Comparison of ENCODE assay signal across 22 cellular contexts in the genomic region with DNA sequence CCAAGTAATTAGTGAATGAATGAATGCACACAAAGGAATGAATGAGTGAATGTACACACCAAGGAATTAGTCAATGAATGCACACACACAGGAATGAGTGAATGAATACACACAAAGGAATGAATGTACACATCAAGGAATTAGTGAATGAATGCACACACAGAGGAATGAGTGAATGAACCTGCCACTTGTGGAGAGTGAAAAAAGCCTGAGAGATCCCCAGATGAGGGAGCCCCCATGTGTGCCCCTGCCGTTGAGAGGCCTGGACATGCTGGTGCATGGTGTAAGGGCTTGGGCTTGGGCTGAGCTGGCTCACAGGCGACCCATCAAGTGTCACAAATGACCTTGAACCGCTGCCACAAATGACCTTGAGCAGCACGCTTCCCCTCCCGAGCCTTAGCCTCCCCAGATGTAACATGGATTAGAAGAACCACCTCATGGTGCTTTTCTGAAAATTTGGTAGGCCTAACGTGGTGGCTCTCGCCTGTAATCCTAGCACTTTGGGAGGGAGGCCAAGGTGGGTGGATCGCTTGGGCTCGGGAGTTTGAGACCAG. TPM values are rescaled to one million over a fixed set of nuclear protein-coding genes. Genes with fewer than 3 reads are reported as not detected.
DNase-seq lines count a peak whose midpoint lies in the region; ATAC-seq and TF ChIP-seq lines count a peak whose summit lies in the region.
"Had no signal": no experiment of that assay in that cellular context is flagged by ENCODE, and none has a peak within 500 bp of the region (broad histone marks: within the 10 kb centered on the region; RNA-seq: fewer than 3 reads in every experiment).

No MANE protein-coding gene starts in this region.

- no peaks in the 10 kb centered on the region for H3K79me1 ChIP-seq in H9 (ENCODE audit: insufficient read depth, low read depth, low read length, poor library complexity, severe bottlenecking)

- H2BK15ac ChIP-seq in H9 (ENCODE audit: low read depth, low read length) = no peak overlapping the region

- H3K36me3 Mint-ChIP-seq in H9 (ENCODE audit: insufficient read depth in 1 of 3, low read depth in 3 of 3) = peaks cover 9 to 26% (median 16%) of the 10 kb centered on the region in 3 experiments; a peak in 6 of 7 replicates
- H3K36me3 Mint-ChIP-seq: CD8-positive, alpha-beta T cell had no signal

- no peak overlapping the region for H3K4me2 ChIP-seq in H9 (ENCODE audit: insufficient read depth, insufficient read length, low read length)
- H3K4me2 ChIP-seq: A549 had no signal

- H3K36me3 ChIP-seq in cardiac muscle cell (no peaks in the 10 kb centered on the region), right atrium auricular region (no peaks in the 10 kb centered on the region), adrenal gland (replicated peaks in 1 of 2) (no peaks in the 10 kb centered on the region), gastrocnemius medialis (no peaks in the 10 kb centered on the region)

- peaks cover 13 to 30% of the 10 kb centered on the region in 2 experiments for H3K4me1 Mint-ChIP-seq in H9

- H3K23me2 ChIP-seq in H9 (ENCODE audit: insufficient read length, low read depth, low read length, poor library complexity, severe bottlenecking) = no peaks in the 10 kb centered on the region

- H4K8ac ChIP-seq in H9 (replicated peaks; ENCODE audit: insufficient read length, low read depth, low read length) = no peak overlapping the region

- no peak overlapping the region for H2BK12ac ChIP-seq in H9 (ENCODE audit: insufficient read length, low read depth, low read length)

- H3K27ac ChIP-seq in cardiac muscle cell (peak overlapping the region; percentile 7), right atrium auricular region (peak overlapping the region in 1 of 2 donors; percentile 79), H9 (ENCODE audit: insufficient read length, low read depth, low read length) (no peak overlapping the region), adrenal gland (peak overlapping the region in 1 of 5 donors; percentile 71), gastrocnemius medialis (peak overlapping the region; percentile 87 to 94 (median 90))
- H3K27ac ChIP-seq: HL-60 had no signal

- no peak overlapping the region for H3K23ac ChIP-seq in H9 (ENCODE audit: insufficient read length, low read depth, low read length)

- no peak overlapping the region for H2AFZ ChIP-seq in H9 (ENCODE audit: low read length)

- H4K20me1 ChIP-seq in H9 (ENCODE audit: control insufficient read depth, insufficient read depth, insufficient read length) = peaks cover 7% of the 10 kb centered on the region

- H4K5ac ChIP-seq in H9 (ENCODE audit: insufficient read length, low read depth, low read length) = no peak overlapping the region

- H2BK20ac ChIP-seq in H9 (ENCODE audit: low read depth, low read length, poor library complexity, severe bottlenecking) = no peak overlapping the region

- no peak overlapping the region for H3K4ac ChIP-seq in H9 (ENCODE audit: low read depth, low read length)

- H3K4me1 ChIP-seq in cardiac muscle cell (ENCODE audit: low read depth) (peaks cover 7% of the 10 kb centered on the region), right atrium auricular region (peaks cover 0 to 42% of the 10 kb centered on the region in 2 donors), H9 (ENCODE audit: insufficient read depth, low read length) (no peaks in the 10 kb centered on the region), adrenal gland (replicated peaks in 1 of 2) (peaks cover 24 to 31% of the 10 kb centered on the region in 2 donors), gastrocnemius medialis (peaks cover 14 to 34% of the 10 kb centered on the region in 2 donors)

- H2BK5ac ChIP-seq in H9 (ENCODE audit: insufficient read length, low read length) = no peak overlapping the region

- H3K27me3 Mint-ChIP-seq in H9 (ENCODE audit: low read depth) = no peaks in the 10 kb centered on the region; the same call in 1 of the 2 replicates

- H3K4me3 ChIP-seq in cardiac muscle cell = no peak overlapping the region
- no peak overlapping the region for H3K4me3 ChIP-seq in right atrium auricular region
- H3K4me3 ChIP-seq in adrenal gland = no peak overlapping the region
- H3K4me3 ChIP-seq in gastrocnemius medialis = no peak overlapping the region
- H3K4me3 ChIP-seq: A549, MG63 had no signal

- intact Hi-C loops in adrenal gland (cut with DNase I) = loop anchor here in 1 of 2 donors (10.0 kb wide), 1 partner anchor 55 kb away; no protein-coding TSS in a partner anchor
- intact Hi-C loops in gastrocnemius medialis (cut with DNase I; ENCODE audit: low total_unique reads) = no loop called here

- no peak overlapping the region for H3K9ac ChIP-seq in H9 (ENCODE audit: extremely low read depth, insufficient read length, low read length)

- ATAC-seq in gastrocnemius medialis = no peak
- ATAC-seq: CD8-positive, alpha-beta T cell; SK-N-SH treated with all-trans-retinoic acid at 6 μM for 48 hours had no signal

- H3K18ac ChIP-seq in H9 (ENCODE audit: insufficient read length, low read depth, low read length) = no peak overlapping the region

- no peak overlapping the region for H2BK120ac ChIP-seq in H9 (ENCODE audit: low read depth, low read length, poor library complexity, severe bottlenecking)

- no peak overlapping the region for H3T11ph ChIP-seq in H9 (ENCODE audit: low read length)

- H4K91ac ChIP-seq in H9 (ENCODE audit: insufficient read length, low read depth, low read length) = no peak overlapping the region

- H3K9me3 ChIP-seq in cardiac muscle cell (ENCODE audit: low read depth) = no peaks in the 10 kb centered on the region
- no peaks in the 10 kb centered on the region for H3K9me3 ChIP-seq in right atrium auricular region
- no peaks in the 10 kb centered on the region for H3K9me3 ChIP-seq in H9 (ENCODE audit: control insufficient read depth, low read depth, low read length)
- no peaks in the 10 kb centered on the region for H3K9me3 ChIP-seq in adrenal gland (replicated peaks in 1 of 3)
- no peaks in the 10 kb centered on the region for H3K9me3 ChIP-seq in gastrocnemius medialis
- H3K9me3 ChIP-seq: A549, MG63 had no signal

- no peak overlapping the region for H2AK5ac ChIP-seq in H9 (ENCODE audit: insufficient read length, low read length)

- H3K79me2 ChIP-seq in H9 (ENCODE audit: insufficient read depth, low read length) = peaks cover 3% of the 10 kb centered on the region; the same call in 1 of the 2 replicates

- no peak overlapping the region; the same call in 1 of the 2 replicates for H3K14ac ChIP-seq in H9 (ENCODE audit: insufficient read depth, low read length)

- in situ Hi-C loops in gastrocnemius medialis (cut with MboI; ENCODE audit: low sequenced_read_pairs in 4 of 4) = no loop called here

- peaks cover 0 to 2% of the 10 kb centered on the region in 2 experiments; a peak in 2 of 5 replicates for H3K9me3 Mint-ChIP-seq in H9
- H3K9me3 Mint-ChIP-seq: CD8-positive, alpha-beta T cell had no signal

- no peak for TF ChIP-seq CTCF in cardiac muscle cell (IDR thresholded peaks at IDR 0.05; ENCODE audit: low read depth, low read length)
- no peak for TF ChIP-seq CTCF in right atrium auricular region (IDR thresholded peaks at IDR 0.05)
- TF ChIP-seq CTCF in H9 (conservative IDR thresholded peaks at IDR 0.05) = no peak
- no peak for TF ChIP-seq CTCF in adrenal gland (IDR thresholded peaks at IDR 0.05)
- no peak for TF ChIP-seq CTCF in gastrocnemius medialis (IDR thresholded peaks at IDR 0.05 in 4 of 5, conservative IDR thresholded peaks at IDR 0.05 in 1 of 5)

- no peak overlapping the region for H3K56ac ChIP-seq in H9 (ENCODE audit: insufficient read length, low read depth, low read length)

- no peak overlapping the region for H3K4me3 Mint-ChIP-seq in H9
- H3K4me3 Mint-ChIP-seq: CD8-positive, alpha-beta T cell had no signal

- DNase-seq in cardiac muscle cell (ENCODE audit: low read depth in 1 of 2, low spot score in 1 of 2) = peak in 1 of 2 donors; percentile 18
- no peak for DNase-seq in right atrium auricular region (ENCODE audit: low spot score)
- no peak for DNase-seq in H9
- DNase-seq in adrenal gland = peak in 6 of 7 donors; percentile 35 to 61 (median 50)
- peak in 1 of 2 donors; percentile 33 for DNase-seq in gastrocnemius medialis
- DNase-seq in amniotic stem cell (lab: John Stamatoyannopoulos, UW) = no peak
- DNase-seq in NCI-H146 (lab: John Stamatoyannopoulos, UW) = no peak
- DNase-seq in NCI-H2196 treated with DMSO at 0.1 percent for 48 hours (lab: John Stamatoyannopoulos, UW; ENCODE audit: unreplicated experiment) = no peak
- DNase-seq: Calu3; CD8-positive, alpha-beta T cell; HCEC 1CT; IMR-90; Kasumi-1; MG63; NCI-H1105; NCI-H1694 treated with DMSO at 0.1 percent for 48 hours; NCI-H510A treated with DMSO at 0.1 percent for 48 hours; SHP77 treated with DMSO at 0.1 percent for 48 hours; T-helper 1 cell had no signal

- no peak for TF ChIP-seq POLR2A in adrenal gland (IDR thresholded peaks at IDR 0.05)
- no peak for TF ChIP-seq POLR2A in gastrocnemius medialis (IDR thresholded peaks at IDR 0.05)

- H3K27ac Mint-ChIP-seq in H9 = peak overlapping the region in 2 of 3 experiments; percentile 52 to 61; a peak in 2 of 7 replicates
- H3K27ac Mint-ChIP-seq: CD8-positive, alpha-beta T cell had no signal

- no CpG with 5 or more reads among the region's 9 CpGs for WGBS in H9 (ENCODE audit: extremely low coverage, insufficient read length, low lambda C conversion rate)
- 47 to 60% (median 54%) methylated on average over 5 to 9 of the region's 9 CpGs for WGBS in adrenal gland, 4 donors

- H3K27me3 ChIP-seq in cardiac muscle cell (no peaks in the 10 kb centered on the region), right atrium auricular region (no peaks in the 10 kb centered on the region), H9 (ENCODE audit: insufficient read depth, low read length) (no peaks in the 10 kb centered on the region), adrenal gland (no peaks in the 10 kb centered on the region), gastrocnemius medialis (no peaks in the 10 kb centered on the region)
- H3K27me3 ChIP-seq: MG63 had no signal

RNA-seq across cellular contexts. Expression of gene GTF2IRD1, which starts 46.2 kb away (rescaled TPM):
- 33.0 and 51.4 TPM in 2 replicates for total RNA-seq in cardiac muscle cell
- 29.6 and 49.3 TPM in 2 replicates for polyA plus RNA-seq in cardiac muscle cell
- total RNA-seq in right atrium auricular region = 10 to 100 TPM; 15.6 to 16.5 TPM
- 34.3 and 39.9 TPM in 2 replicates for total RNA-seq in H9 (2021)
- total RNA-seq in adrenal gland = 10 to 100 TPM; 19.7 to 41.3 (median 25.5) TPM
- polyA plus RNA-seq in adrenal gland = 10 to 100 TPM; 20.5 to 28.0 (median 27.8) TPM
- total RNA-seq in gastrocnemius medialis = 100 to 1,000 TPM in 1 of 4 donors, 10 to 100 TPM in 3; 42.9 to 109 (median 77.0) TPM

Comparison
In these comparisons a context has a peak if more than half of its experiments do, and no peak if none do; other contexts are left out.
1. DNase-seq: peak in adrenal gland (6 of 7); none in right atrium auricular region (single experiment), H9 (single experiment), amniotic stem cell (single experiment), NCI-H146 (single experiment) and NCI-H2196 treated with DMSO at 0.1 percent for 48 hours (single experiment).